Comparison of ENCODE assay signal across 2 cellular contexts in genomic region chr19:5074830-5075394, GRCh38.
TF ChIP-seq lines count a peak whose summit lies in the region.

No MANE protein-coding gene starts in this region.

TF ChIP-seq in K562, 482 proteins besides CTCF, POLR2A, EP300 and RAD21:
- TF ChIP-seq POLR2G (IDR thresholded peaks at IDR 0.05; ENCODE audit: low read depth, low read length), result peak; percentile 43; the same call in 1 of the 2 replicates
- no peak for TF ChIP-seq ZBTB5 (IDR thresholded peaks at IDR 0.05)
TF ChIP-seq in K562: peak in this region for 1.

TF ChIP-seq in SK-N-SH, 30 proteins besides CTCF, POLR2A, EP300 and RAD21:
- TF ChIP-seq FOSL2 (IDR thresholded peaks at IDR 0.05; ENCODE audit: borderline replicate concordance, low read depth) (no peak), NRF1 (IDR thresholded peaks at IDR 0.05; ENCODE audit: low read depth, low read length) (no peak), GABPA (IDR thresholded peaks at IDR 0.05; ENCODE audit: low read depth) (no peak), TCF12 (IDR thresholded peaks at IDR 0.05) (no peak), TAF1 (IDR thresholded peaks at IDR 0.05; ENCODE audit: borderline replicate concordance, low read depth, low read length) (no peak), FOXM1 (IDR thresholded peaks at IDR 0.05; ENCODE audit: low read depth) (no peak), RCOR1 (IDR thresholded peaks at IDR 0.05; ENCODE audit: low read length) (no peak), RXRA (IDR thresholded peaks at IDR 0.05; ENCODE audit: borderline replicate concordance, low read depth) (no peak), USF2 (IDR thresholded peaks at IDR 0.05; ENCODE audit: borderline replicate concordance, low read depth, low read length) (no peak), ZBTB33 (IDR thresholded peaks at IDR 0.05; ENCODE audit: borderline replicate concordance, low read depth) (no peak), REST (IDR thresholded peaks at IDR 0.05; ENCODE audit: low read depth, low read length) (no peak), SIN3A (IDR thresholded peaks at IDR 0.05; ENCODE audit: borderline replicate concordance, low read depth, low read length) (no peak), SMC3 (IDR thresholded peaks at IDR 0.05; ENCODE audit: low read depth, low read length) (no peak), JUND (IDR thresholded peaks at IDR 0.05) (no peak), POLR2AphosphoS5 (IDR thresholded peaks at IDR 0.05; ENCODE audit: low read depth, low read length) (no peak)
